ENCODE assay signal across 27 cellular contexts in the genomic region with DNA sequence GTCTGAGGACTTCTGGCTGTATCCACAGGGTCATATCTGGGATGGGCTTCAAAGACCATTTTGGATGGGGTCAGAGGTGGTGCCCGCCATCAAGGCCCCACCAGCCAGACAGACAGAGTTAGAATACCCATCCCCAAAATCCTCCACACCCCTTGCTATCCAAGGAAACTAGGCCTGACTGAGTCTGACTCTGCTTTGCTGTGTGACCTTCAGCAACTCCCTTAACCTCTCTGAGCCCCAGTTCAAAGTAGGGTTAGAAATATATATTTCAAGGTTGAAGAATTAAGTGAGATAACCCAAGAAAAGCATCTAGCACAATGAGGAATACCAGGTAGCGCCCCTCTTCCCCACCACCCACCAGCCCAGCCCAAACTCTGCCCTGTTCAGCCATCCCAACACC. TPM values are rescaled to one million over a fixed set of nuclear protein-coding genes. Genes with fewer than 3 reads are reported as not detected.
DNase-seq lines count a peak whose midpoint lies in the region; ATAC-seq and TF ChIP-seq lines count a peak whose summit lies in the region.
"Had no signal": no experiment of that assay in that cellular context is flagged by ENCODE, and none has a peak within 500 bp of the region (broad histone marks: within the 10 kb centered on the region; RNA-seq: fewer than 3 reads in every experiment).

No MANE protein-coding gene starts in this region.

- no peak overlapping the region for H2AFZ ChIP-seq in DND-41 (ENCODE audit: low read depth, low read length)
- H2AFZ ChIP-seq in neural cell (ENCODE audit: low read depth, low read length) = no peak overlapping the region

- H3K9me2 ChIP-seq in neural cell (ENCODE audit: insufficient read depth, low read length) = no peaks in the 10 kb centered on the region

- H3K4me2 ChIP-seq in DND-41 (ENCODE audit: insufficient read depth, low read length) (0 out of 2 replicates have a peak overlapping the region, but pooled peaks have one; percentile 15), neural cell (ENCODE audit: low read length) (no peak overlapping the region)

- H3K4me3 Mint-ChIP-seq in activated T-helper 2 cell treated with anti-CD3 and anti-CD28 coated beads, Interferon-gamma antibody, Interleukin-2, Interleukin-4, amounts not matched to agents 10 μg/mL and 5 μg/mL and 100 μg/mL, durations not matched to agents 14 hours and 24 hours and 36 hours (ENCODE audit: low read depth) = peak overlapping the region; percentile 28
- H3K4me3 Mint-ChIP-seq in HFFc6 = no peak overlapping the region
- H3K4me3 Mint-ChIP-seq: H9, IgD-negative memory B cell, memory B cell had no signal

- H3K36me3 ChIP-seq in DND-41 (ENCODE audit: insufficient read depth, low read length) = peaks cover 97% of the 10 kb centered on the region
- peaks cover 16% of the 10 kb centered on the region for H3K36me3 ChIP-seq in neural cell (ENCODE audit: insufficient read depth, low read length)
- H3K36me3 ChIP-seq: heart left ventricle, right atrium auricular region, upper lobe of left lung had no signal

- H3K27ac Mint-ChIP-seq in activated T-helper 2 cell treated with anti-CD3 and anti-CD28 coated beads, Interferon-gamma antibody, Interleukin-2, Interleukin-4, amounts not matched to agents 10 μg/mL and 5 μg/mL and 100 μg/mL, durations not matched to agents 14 hours and 24 hours and 36 hours = peak overlapping the region; percentile 93
- no peak overlapping the region for H3K27ac Mint-ChIP-seq in HFFc6
- H3K27ac Mint-ChIP-seq: memory B cell had no signal

- TF ChIP-seq EP300 in neural cell (conservative IDR thresholded peaks at IDR 0.05; ENCODE audit: poor library complexity, severe bottlenecking) = no peak

- peaks cover 66% of the 10 kb centered on the region for H3K36me3 Mint-ChIP-seq in activated T-helper 2 cell treated with anti-CD3 and anti-CD28 coated beads, Interferon-gamma antibody, Interleukin-2, Interleukin-4, amounts not matched to agents 10 μg/mL and 5 μg/mL and 100 μg/mL, durations not matched to agents 14 hours and 24 hours and 36 hours (ENCODE audit: low read depth)
- H3K36me3 Mint-ChIP-seq in HFFc6 (ENCODE audit: low read depth) = no peaks in the 10 kb centered on the region
- H3K36me3 Mint-ChIP-seq: IgD-negative memory B cell, memory B cell had no signal

- TF ChIP-seq CTCF in DND-41 (IDR thresholded peaks at IDR 0.05; ENCODE audit: borderline replicate concordance, extremely low read depth, low read length, poor library complexity, severe bottlenecking) = no peak
- no peak for TF ChIP-seq CTCF in neural cell (IDR thresholded peaks at IDR 0.05; ENCODE audit: poor library complexity, severe bottlenecking)
- TF ChIP-seq CTCF in HFFc6 (IDR thresholded peaks at IDR 0.05) = no peak

- H3K27me3 ChIP-seq in DND-41 (ENCODE audit: insufficient read depth, low read length, poor library complexity) (no peaks in the 10 kb centered on the region), neural cell (ENCODE audit: insufficient read depth, low read depth, low read length) (peaks cover 6% of the 10 kb centered on the region)

- peak; percentile 16 for DNase-seq in activated T-cell treated with anti-CD3 and anti-CD28 coated beads, Interleukin-2, amount 50 U/mL, for 1 hour
- no peak for DNase-seq in activated T-cell treated with anti-CD3 and anti-CD28 coated beads for 4 hours
- DNase-seq in DND-41 = no peak
- no peak for DNase-seq in activated T-helper 2 cell treated with anti-CD3 and anti-CD28 coated beads, Interferon-gamma antibody, Interleukin-2, Interleukin-4, amounts not matched to agents 10 μg/mL and 5 μg/mL and 100 μg/mL, durations not matched to agents 14 hours and 24 hours and 36 hours (ENCODE audit: low spot score)
- DNase-seq in putamen (ENCODE audit: low spot score) = no peak
- DNase-seq in NCI-H1105 treated with DMSO at 0.1 percent for 48 hours (lab: John Stamatoyannopoulos, UW) = no peak
- DNase-seq in HFFc6 = no peak
- DNase-seq: activated CD4-positive, alpha-beta T cell treated with anti-CD3 and anti-CD28 coated beads, Interleukin-2, amount 50 U/mL, for 48 hours; aorta; dermis blood vessel endothelial cell; DMS153; H9; heart left ventricle; left colon; NCI-H1417 treated with DMSO at 0.1 percent for 48 hours; NCI-H2171; NCI-H524; NK-92 treated with Interleukin-12 subunit alpha and Interleukin-12 subunit beta, amount 100 ng/mL, for 24 hours; SIG-M5; stimulated activated CD4-positive, alpha-beta T cell treated with anti-CD3 and anti-CD28 coated beads, Interleukin-4, amount 100 ng/mL, for 4 hours; upper lobe of left lung had no signal

- H3K9me3 Mint-ChIP-seq in activated T-helper 2 cell treated with anti-CD3 and anti-CD28 coated beads, Interferon-gamma antibody, Interleukin-2, Interleukin-4, amounts not matched to agents 10 μg/mL and 5 μg/mL and 100 μg/mL, durations not matched to agents 14 hours and 24 hours and 36 hours = no peaks in the 10 kb centered on the region
- no peaks in the 10 kb centered on the region for H3K9me3 Mint-ChIP-seq in HFFc6
- H3K9me3 Mint-ChIP-seq: H9, IgD-negative memory B cell, memory B cell had no signal

- peaks cover 100% of the 10 kb centered on the region for H3K79me2 ChIP-seq in DND-41 (ENCODE audit: insufficient read depth, low read length)
- peaks cover 99% of the 10 kb centered on the region for H3K79me2 ChIP-seq in neural cell (replicated peaks; ENCODE audit: insufficient read depth, low read length)

- peaks cover 89% of the 10 kb centered on the region for H3K4me1 Mint-ChIP-seq in activated T-helper 2 cell treated with anti-CD3 and anti-CD28 coated beads, Interferon-gamma antibody, Interleukin-2, Interleukin-4, amounts not matched to agents 10 μg/mL and 5 μg/mL and 100 μg/mL, durations not matched to agents 14 hours and 24 hours and 36 hours (ENCODE audit: low read depth)
- H3K4me1 Mint-ChIP-seq in HFFc6 (ENCODE audit: low read depth) = no peaks in the 10 kb centered on the region
- H3K4me1 Mint-ChIP-seq: memory B cell had no signal

- H3K9me3 ChIP-seq in DND-41 (ENCODE audit: insufficient read depth, low read length, severe bottlenecking) (no peaks in the 10 kb centered on the region), neural cell (ENCODE audit: low read length) (no peaks in the 10 kb centered on the region)
- H3K9me3 ChIP-seq: heart left ventricle, right atrium auricular region, upper lobe of left lung had no signal

- no peak overlapping the region for H3K27ac ChIP-seq in DND-41 (ENCODE audit: low read length)
- H3K27ac ChIP-seq in neural cell (ENCODE audit: low read length) = no peak overlapping the region
- H3K27ac ChIP-seq: C4-2B, right atrium auricular region, upper lobe of left lung had no signal

- no peaks in the 10 kb centered on the region for H3K27me3 Mint-ChIP-seq in activated T-helper 2 cell treated with anti-CD3 and anti-CD28 coated beads, Interferon-gamma antibody, Interleukin-2, Interleukin-4, amounts not matched to agents 10 μg/mL and 5 μg/mL and 100 μg/mL, durations not matched to agents 14 hours and 24 hours and 36 hours (ENCODE audit: low read depth)
- H3K27me3 Mint-ChIP-seq in HFFc6 (ENCODE audit: insufficient read depth) = peaks cover 32% of the 10 kb centered on the region

- H4K20me1 ChIP-seq in DND-41 (ENCODE audit: insufficient read depth, low read length) (peaks cover 93% of the 10 kb centered on the region), neural cell (ENCODE audit: insufficient read depth) (peaks cover 96% of the 10 kb centered on the region)

- H3K9ac ChIP-seq in DND-41 (ENCODE audit: low read depth, low read length) (no peak overlapping the region), neural cell (ENCODE audit: low read length) (no peak overlapping the region)

- ATAC-seq in DND-41 (ENCODE audit: insufficient read depth, low read depth) = no peak
- ATAC-seq: heart left ventricle, left colon had no signal

- H3K4me3 ChIP-seq in DND-41 (ENCODE audit: low read depth in 1 of 2, low read length in 2 of 2) = no peak overlapping the region
- H3K4me3 ChIP-seq in neural cell (ENCODE audit: low read length) = peak overlapping the region; percentile 91
- H3K4me3 ChIP-seq: heart left ventricle, right atrium auricular region, upper lobe of left lung had no signal

- intact Hi-C loops in activated T-helper 2 cell treated with anti-CD3 and anti-CD28 coated beads, Interferon-gamma antibody, Interleukin-2, Interleukin-4, amounts not matched to agents 10 μg/mL and 5 μg/mL and 100 μg/mL, durations not matched to agents 14 hours and 24 hours and 36 hours (cut with micrococcal nuclease) = loop anchor here (2.0 kb wide), 1 partner anchor 17 kb away; no protein-coding TSS in a partner anchor

- no peaks in the 10 kb centered on the region for H3F3A ChIP-seq in neural cell (ENCODE audit: insufficient read depth, low read length, poor library complexity, severe bottlenecking)

- no peak for TF ChIP-seq RAD21 in neural cell (conservative IDR thresholded peaks at IDR 0.05)

- H3K4me1 ChIP-seq in DND-41 (ENCODE audit: insufficient read depth, low read length) = peaks cover 47% of the 10 kb centered on the region
- H3K4me1 ChIP-seq: heart left ventricle had no signal

RNA-seq across cellular contexts. Expression of gene BCL11B, which starts 20.3 kb away (rescaled TPM):
- total RNA-seq in activated T-helper 2 cell treated with anti-CD3 and anti-CD28 coated beads, Interferon-gamma antibody, Interleukin-2, Interleukin-4, amounts not matched to agents 10 μg/mL and 5 μg/mL and 100 μg/mL, durations not matched to agents 14 hours and 24 hours and 36 hours = 34.1 and 34.9 TPM in 2 replicates
- polyA plus RNA-seq in neural cell = 98.9 and 104 TPM in 2 replicates
- 259 and 270 TPM in 2 replicates for polyA minus RNA-seq in neural cell
- total RNA-seq in HFFc6 (2021; fragmentation: NEBNext Ultra II Directional; extraction: Animal tissue kit (Norgen Biotek cat#: 25700)) = under 1 TPM in 4 of 6 experiments, not detected in 2; 0.06 to 0.14 (median 0.10) TPM
- polyA plus RNA-seq: AG04450 had no signal

Comparison
In these comparisons a context has a peak if more than half of its experiments do, and no peak if none do; other contexts are left out.
1. RNA of gene BCL11B, which starts 20.3 kb away (total RNA-seq): 34.1 to 34.9 TPM in activated T-helper 2 cell treated with anti-CD3 and anti-CD28 coated beads, Interferon-gamma antibody, Interleukin-2, Interleukin-4, amounts not matched to agents 10 μg/mL and 5 μg/mL and 100 μg/mL, durations not matched to agents 14 hours and 24 hours and 36 hours; 0.06 to 0.14 TPM in HFFc6; every median in the first group is over 10 times any median in the second.